In the genomic region with DNA sequence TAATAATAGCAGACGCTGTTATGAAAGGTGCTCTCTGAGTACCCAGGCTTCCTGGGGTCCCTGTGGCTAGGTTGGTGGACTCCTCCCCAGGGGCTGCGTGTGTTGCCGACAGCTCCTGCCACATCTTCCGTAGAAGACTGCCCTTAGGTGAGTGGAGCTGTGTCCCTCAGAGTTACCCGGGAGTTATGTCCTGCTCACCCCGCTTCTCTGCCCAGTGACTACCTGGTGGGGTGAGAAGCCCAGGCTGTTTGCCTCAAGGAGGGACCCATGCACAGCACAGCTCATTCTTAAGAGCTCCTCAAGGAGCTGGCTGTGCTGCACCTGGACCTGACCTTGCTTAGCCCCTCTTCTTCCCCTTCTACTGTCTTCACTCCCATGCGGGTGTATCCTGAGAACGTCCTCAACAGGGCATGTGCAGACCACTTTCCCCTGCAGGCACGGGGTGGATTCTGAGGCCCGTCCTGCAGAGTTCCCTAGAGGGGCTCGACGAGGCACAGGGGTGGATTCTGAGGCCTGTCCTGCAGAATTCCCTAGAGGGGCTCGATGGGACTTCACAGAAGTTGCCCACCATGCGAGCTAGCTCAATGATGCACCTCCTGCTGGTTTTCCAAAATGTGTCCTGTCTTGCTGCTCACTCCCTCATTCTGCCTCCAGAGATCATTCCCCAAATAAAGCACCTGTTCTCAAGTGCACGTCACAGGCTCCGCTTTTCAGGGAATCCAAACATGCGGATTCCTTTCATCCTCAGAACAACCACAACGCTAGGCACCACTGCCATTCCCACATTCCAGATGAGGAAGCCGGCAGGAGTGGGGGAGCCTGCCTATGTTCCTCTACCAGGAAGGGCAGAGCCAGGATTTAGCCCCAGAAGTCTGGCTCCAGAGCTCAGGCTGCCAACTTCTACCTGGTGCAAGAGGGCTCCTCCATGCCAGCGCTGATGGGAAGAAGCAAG, we compare ENCODE assay signal across 16 cellular contexts.
DNase-seq lines count a peak whose midpoint lies in the region; ATAC-seq and TF ChIP-seq lines count a peak whose summit lies in the region.
"Had no signal": no experiment of that assay in that cellular context is flagged by ENCODE, and none has a peak within 500 bp of the region (broad histone marks: within the 10 kb centered on the region; RNA-seq: fewer than 3 reads in every experiment).

No MANE protein-coding gene starts in this region.

- TF ChIP-seq CTCF in natural killer cell (IDR thresholded peaks at IDR 0.05) (no peak), osteocyte (IDR thresholded peaks at IDR 0.05) (no peak)

- intact Hi-C loops in natural killer cell (cut with micrococcal nuclease) = no loop called here

- DNase-seq in activated naive CD8-positive, alpha-beta T cell treated with anti-CD3 and anti-CD28 coated beads, Interleukin-2, amount 50 U/mL, for 24 hours = no peak
- DNase-seq in activated naive CD8-positive, alpha-beta T cell treated with anti-CD3 and anti-CD28 coated beads for 36 hours = no peak
- no peak for DNase-seq in natural killer cell treated with Interleukin-12 subunit alpha and Interleukin-12 subunit beta and Interleukin-15 and Interleukin-18, amount 100 ng/mL, for 72 hours (ENCODE audit: low spot score)
- DNase-seq in natural killer cell (no peak), osteocyte (ENCODE audit: extremely low spot score, unreplicated experiment) (peak; percentile 72)
- DNase-seq: AML-193; Caco-2; Calu3; CD4-positive, alpha-beta T cell; CD8-positive, alpha-beta T cell; DMS79 treated with DMSO at 0.1 percent for 48 hours; GF-D8 had no signal

- no peak overlapping the region for H3K4me3 Mint-ChIP-seq in activated naive CD8-positive, alpha-beta T cell treated with anti-CD3 and anti-CD28 coated beads, Interleukin-2, amount 50 U/mL, for 24 hours
- H3K4me3 Mint-ChIP-seq in activated naive CD8-positive, alpha-beta T cell treated with anti-CD3 and anti-CD28 coated beads for 36 hours = no peak overlapping the region
- H3K4me3 Mint-ChIP-seq in natural killer cell treated with Interleukin-12 subunit alpha and Interleukin-12 subunit beta and Interleukin-15 and Interleukin-18, amount 100 ng/mL, for 72 hours = no peak overlapping the region
- H3K4me3 Mint-ChIP-seq in natural killer cell = no peak overlapping the region
- no peak overlapping the region for H3K4me3 Mint-ChIP-seq in osteocyte (ENCODE audit: unreplicated experiment)
- no peak overlapping the region for H3K4me3 Mint-ChIP-seq in stimulated activated memory B cell treated with anti-CD40 and anti-IgM and Interleukin-4, amounts not matched to agents 10 μg/mL and 1 μg/mL and 100 μg/mL, for 72 hours
- H3K4me3 Mint-ChIP-seq: B cell; CD4-positive, alpha-beta T cell; CD8-positive, alpha-beta T cell had no signal

- peak; percentile 24 for ATAC-seq in activated naive CD8-positive, alpha-beta T cell treated with anti-CD3 and anti-CD28 coated beads, Interleukin-2, amount 50 U/mL, for 24 hours
- ATAC-seq in natural killer cell treated with Interleukin-12 subunit alpha and Interleukin-12 subunit beta and Interleukin-15 and Interleukin-18, amount 100 ng/mL, for 72 hours = peak; percentile 15 to 39
- ATAC-seq in natural killer cell (no peak), GM18520 (IDR thresholded peaks at IDR 0.05; ENCODE audit: unreplicated experiment) (no peak)
- peak; percentile 20 for ATAC-seq in stimulated activated memory B cell treated with anti-CD40 and anti-IgM and Interleukin-4, amounts not matched to agents 10 μg/mL and 1 μg/mL and 100 μg/mL, for 72 hours
- ATAC-seq: A549; CD8-positive, alpha-beta T cell had no signal

- H3K4me1 Mint-ChIP-seq in activated naive CD8-positive, alpha-beta T cell treated with anti-CD3 and anti-CD28 coated beads, Interleukin-2, amount 50 U/mL, for 24 hours = no peaks in the 10 kb centered on the region
- no peaks in the 10 kb centered on the region for H3K4me1 Mint-ChIP-seq in activated naive CD8-positive, alpha-beta T cell treated with anti-CD3 and anti-CD28 coated beads for 36 hours
- H3K4me1 Mint-ChIP-seq in natural killer cell treated with Interleukin-12 subunit alpha and Interleukin-12 subunit beta and Interleukin-15 and Interleukin-18, amount 100 ng/mL, for 72 hours (ENCODE audit: low read depth in 2 of 2) = no peaks in the 10 kb centered on the region
- no peaks in the 10 kb centered on the region for H3K4me1 Mint-ChIP-seq in natural killer cell
- no peaks in the 10 kb centered on the region for H3K4me1 Mint-ChIP-seq in osteocyte (ENCODE audit: unreplicated experiment)
- no peaks in the 10 kb centered on the region for H3K4me1 Mint-ChIP-seq in stimulated activated memory B cell treated with anti-CD40 and anti-IgM and Interleukin-4, amounts not matched to agents 10 μg/mL and 1 μg/mL and 100 μg/mL, for 72 hours
- H3K4me1 Mint-ChIP-seq: B cell had no signal

- H3K9me3 Mint-ChIP-seq in activated naive CD8-positive, alpha-beta T cell treated with anti-CD3 and anti-CD28 coated beads, Interleukin-2, amount 50 U/mL, for 24 hours = peaks cover 7% of the 10 kb centered on the region
- no peaks in the 10 kb centered on the region for H3K9me3 Mint-ChIP-seq in activated naive CD8-positive, alpha-beta T cell treated with anti-CD3 and anti-CD28 coated beads for 36 hours
- H3K9me3 Mint-ChIP-seq in natural killer cell treated with Interleukin-12 subunit alpha and Interleukin-12 subunit beta and Interleukin-15 and Interleukin-18, amount 100 ng/mL, for 72 hours = no peaks in the 10 kb centered on the region
- H3K9me3 Mint-ChIP-seq in natural killer cell = no peaks in the 10 kb centered on the region
- H3K9me3 Mint-ChIP-seq in osteocyte (ENCODE audit: unreplicated experiment) = peaks cover 7% of the 10 kb centered on the region
- H3K9me3 Mint-ChIP-seq in stimulated activated memory B cell treated with anti-CD40 and anti-IgM and Interleukin-4, amounts not matched to agents 10 μg/mL and 1 μg/mL and 100 μg/mL, for 72 hours = no peaks in the 10 kb centered on the region
- H3K9me3 Mint-ChIP-seq: CD4-positive, alpha-beta T cell; CD8-positive, alpha-beta T cell had no signal

- H3K27me3 Mint-ChIP-seq in activated naive CD8-positive, alpha-beta T cell treated with anti-CD3 and anti-CD28 coated beads, Interleukin-2, amount 50 U/mL, for 24 hours = no peaks in the 10 kb centered on the region
- H3K27me3 Mint-ChIP-seq in activated naive CD8-positive, alpha-beta T cell treated with anti-CD3 and anti-CD28 coated beads for 36 hours = no peaks in the 10 kb centered on the region
- peaks cover 0 to 7% of the 10 kb centered on the region in 2 donors for H3K27me3 Mint-ChIP-seq in natural killer cell treated with Interleukin-12 subunit alpha and Interleukin-12 subunit beta and Interleukin-15 and Interleukin-18, amount 100 ng/mL, for 72 hours
- peaks cover 0 to 3% of the 10 kb centered on the region in 2 donors for H3K27me3 Mint-ChIP-seq in natural killer cell (ENCODE audit: low read depth in 2 of 2)
- H3K27me3 Mint-ChIP-seq in osteocyte (ENCODE audit: unreplicated experiment) = no peaks in the 10 kb centered on the region
- H3K27me3 Mint-ChIP-seq in stimulated activated memory B cell treated with anti-CD40 and anti-IgM and Interleukin-4, amounts not matched to agents 10 μg/mL and 1 μg/mL and 100 μg/mL, for 72 hours = no peaks in the 10 kb centered on the region
- H3K27me3 Mint-ChIP-seq: B cell; CD4-positive, alpha-beta T cell had no signal

- H3K36me3 Mint-ChIP-seq in activated naive CD8-positive, alpha-beta T cell treated with anti-CD3 and anti-CD28 coated beads, Interleukin-2, amount 50 U/mL, for 24 hours (ENCODE audit: low read depth) = no peaks in the 10 kb centered on the region
- H3K36me3 Mint-ChIP-seq in activated naive CD8-positive, alpha-beta T cell treated with anti-CD3 and anti-CD28 coated beads for 36 hours = no peaks in the 10 kb centered on the region
- no peaks in the 10 kb centered on the region for H3K36me3 Mint-ChIP-seq in natural killer cell treated with Interleukin-12 subunit alpha and Interleukin-12 subunit beta and Interleukin-15 and Interleukin-18, amount 100 ng/mL, for 72 hours
- H3K36me3 Mint-ChIP-seq in natural killer cell (no peaks in the 10 kb centered on the region), osteocyte (ENCODE audit: unreplicated experiment) (peaks cover 2% of the 10 kb centered on the region)
- no peaks in the 10 kb centered on the region for H3K36me3 Mint-ChIP-seq in stimulated activated memory B cell treated with anti-CD40 and anti-IgM and Interleukin-4, amounts not matched to agents 10 μg/mL and 1 μg/mL and 100 μg/mL, for 72 hours
- H3K36me3 Mint-ChIP-seq: CD8-positive, alpha-beta T cell had no signal

- no peak overlapping the region for H3K27ac Mint-ChIP-seq in activated naive CD8-positive, alpha-beta T cell treated with anti-CD3 and anti-CD28 coated beads, Interleukin-2, amount 50 U/mL, for 24 hours
- no peak overlapping the region for H3K27ac Mint-ChIP-seq in activated naive CD8-positive, alpha-beta T cell treated with anti-CD3 and anti-CD28 coated beads for 36 hours
- H3K27ac Mint-ChIP-seq in natural killer cell treated with Interleukin-12 subunit alpha and Interleukin-12 subunit beta and Interleukin-15 and Interleukin-18, amount 100 ng/mL, for 72 hours = no peak overlapping the region
- no peak overlapping the region for H3K27ac Mint-ChIP-seq in natural killer cell
- no peak overlapping the region for H3K27ac Mint-ChIP-seq in osteocyte (ENCODE audit: unreplicated experiment)
- no peak overlapping the region for H3K27ac Mint-ChIP-seq in stimulated activated memory B cell treated with anti-CD40 and anti-IgM and Interleukin-4, amounts not matched to agents 10 μg/mL and 1 μg/mL and 100 μg/mL, for 72 hours
- H3K27ac Mint-ChIP-seq: B cell; CD4-positive, alpha-beta T cell; CD8-positive, alpha-beta T cell had no signal

Comparison
In these comparisons a context has a peak if more than half of its experiments do, and no peak if none do; other contexts are left out.
1. ATAC-seq: peak in activated naive CD8-positive, alpha-beta T cell treated with anti-CD3 and anti-CD28 coated beads, Interleukin-2, amount 50 U/mL, for 24 hours (single experiment), natural killer cell treated with Interleukin-12 subunit alpha and Interleukin-12 subunit beta and Interleukin-15 and Interleukin-18, amount 100 ng/mL, for 72 hours (2 of 2) and stimulated activated memory B cell treated with anti-CD40 and anti-IgM and Interleukin-4, amounts not matched to agents 10 μg/mL and 1 μg/mL and 100 μg/mL, for 72 hours (single experiment); none in natural killer cell (0 of 3) and GM18520 (single experiment).